ENCODE assay signal across 27 cellular contexts in the genomic region with DNA sequence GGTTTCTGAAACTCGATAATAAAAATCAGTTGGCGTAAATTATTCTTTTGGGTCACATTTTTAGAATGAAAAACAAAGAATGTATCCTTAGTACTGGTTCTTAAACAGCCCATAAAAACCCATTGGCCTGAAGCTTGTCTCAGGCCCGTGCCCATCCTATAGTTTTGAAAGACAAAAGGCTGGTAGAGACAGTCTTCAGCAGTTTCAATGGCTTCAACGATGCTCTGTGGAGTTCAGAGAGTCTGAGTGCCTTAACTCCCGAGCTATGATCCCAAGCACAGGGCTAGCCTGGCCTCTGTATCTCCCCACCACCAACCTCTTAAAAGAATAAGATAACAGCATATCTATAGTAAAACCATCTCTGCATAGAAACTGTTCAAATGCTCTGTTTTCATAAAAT.
"Had no signal": no experiment of that assay in that cellular context is flagged by ENCODE, and none has a peak within 500 bp of the region (broad histone marks: within the 10 kb centered on the region; RNA-seq: fewer than 3 reads in every experiment).

No MANE protein-coding gene starts in this region.

- H3K4me1 Mint-ChIP-seq: activated CD4-positive, alpha-beta T cell treated with anti-CD3 and anti-CD28 coated beads for 36 hours; activated CD4-positive, alpha-beta T cell treated with anti-CD3 and anti-CD28 coated beads, Interleukin-2, amount 10 ng/mL, durations not matched to agents 7 days and 5 days had no signal

- H3K4me3 ChIP-seq: adrenal gland, body of pancreas, breast epithelium had no signal

- H3K27me3 ChIP-seq: adrenal gland, body of pancreas, breast epithelium had no signal

- H3K9me3 Mint-ChIP-seq: activated T-helper 1 cell treated with anti-CD3 and anti-CD28 coated beads, Interleukin-12 subunit alpha, Interleukin-12 subunit beta, Interleukin-2, Interleukin-4 antibody, amounts not matched to agents 30 ng/mL and 10 ng/mL and 1 ng/mL, durations not matched to agents 14 hours and 24 hours and 36 hours had no signal

- H3K4me3 Mint-ChIP-seq: activated CD4-positive, alpha-beta T cell treated with anti-CD3 and anti-CD28 coated beads for 36 hours; activated CD4-positive, alpha-beta T cell treated with anti-CD3 and anti-CD28 coated beads, Interleukin-2, amount 10 ng/mL, durations not matched to agents 7 days and 5 days; activated CD8-positive, alpha-beta T cell treated with anti-CD3 and anti-CD28 coated beads, Interleukin-2, amount 10 ng/mL, durations not matched to agents 7 days and 5 days; activated naive CD4-positive, alpha-beta T cell treated with anti-CD3 and anti-CD28 coated beads for 36 hours; activated T-cell treated with anti-CD3 and anti-CD28 coated beads, Interleukin-2, amount 50 U/mL, for 4 hours; activated T-helper 1 cell treated with anti-CD3 and anti-CD28 coated beads, Interleukin-12 subunit alpha, Interleukin-12 subunit beta, Interleukin-2, Interleukin-4 antibody, amounts not matched to agents 30 ng/mL and 10 ng/mL and 1 ng/mL, durations not matched to agents 14 hours and 24 hours and 36 hours had no signal

- H3K36me3 Mint-ChIP-seq: activated naive CD4-positive, alpha-beta T cell treated with anti-CD3 and anti-CD28 coated beads, Interleukin-2, amount 50 U/mL, for 72 hours had no signal

- H3K27ac ChIP-seq: adrenal gland, body of pancreas, breast epithelium had no signal

- H3K36me3 ChIP-seq: adrenal gland, breast epithelium had no signal

- DNase-seq: activated CD4-positive, alpha-beta T cell treated with anti-CD3 and anti-CD28 coated beads for 36 hours; activated CD4-positive, alpha-beta T cell treated with anti-CD3 and anti-CD28 coated beads, Interleukin-2, amount 10 ng/mL, durations not matched to agents 7 days and 5 days; activated CD4-positive, alpha-beta T cell treated with anti-CD3 and anti-CD28 coated beads, Interleukin-2, amount 50 U/mL, for 48 hours; activated CD8-positive, alpha-beta memory T cell treated with anti-CD3 and anti-CD28 coated beads, Interleukin-2, amount 50 U/mL, for 4 hours; activated CD8-positive, alpha-beta T cell treated with anti-CD3 and anti-CD28 coated beads, Interleukin-2, amount 10 ng/mL, durations not matched to agents 7 days and 5 days; activated gamma-delta T cell treated with Interleukin-2 at 50 U/mL for 16 hours; activated naive CD4-positive, alpha-beta T cell treated with anti-CD3 and anti-CD28 coated beads for 36 hours; activated T-cell treated with anti-CD3 and anti-CD28 coated beads for 4 hours; activated T-cell treated with anti-CD3 and anti-CD28 coated beads, Interleukin-2, amount 50 U/mL, for 4 hours; adrenal gland; body of pancreas; NCI-H1092 treated with DMSO at 0.1 percent for 48 hours; NCI-H1417; NCI-H187 treated with DMSO at 0.1 percent for 48 hours; NCI-H2081; NCI-H2171 treated with DMSO at 0.1 percent for 48 hours; NCI-H2227 treated with DMSO at 0.1 percent for 48 hours; NCI-H446; NCI-H524; NCI-H69; NCI-H82; Right ventricle myocardium superior; T1000 had no signal

- H3K4me1 ChIP-seq: adrenal gland, body of pancreas, breast epithelium had no signal

- H3K9me3 ChIP-seq: body of pancreas, breast epithelium had no signal

- H3K27me3 Mint-ChIP-seq: activated CD4-positive, alpha-beta T cell treated with anti-CD3 and anti-CD28 coated beads for 36 hours; activated CD4-positive, alpha-beta T cell treated with anti-CD3 and anti-CD28 coated beads, Interleukin-2, amount 10 ng/mL, durations not matched to agents 7 days and 5 days had no signal

- H3K27ac Mint-ChIP-seq: activated CD4-positive, alpha-beta T cell treated with anti-CD3 and anti-CD28 coated beads for 36 hours; activated CD4-positive, alpha-beta T cell treated with anti-CD3 and anti-CD28 coated beads, Interleukin-2, amount 10 ng/mL, durations not matched to agents 7 days and 5 days; activated CD8-positive, alpha-beta T cell treated with anti-CD3 and anti-CD28 coated beads, Interleukin-2, amount 10 ng/mL, durations not matched to agents 7 days and 5 days; activated naive CD4-positive, alpha-beta T cell treated with anti-CD3 and anti-CD28 coated beads for 36 hours; activated naive CD4-positive, alpha-beta T cell treated with anti-CD3 and anti-CD28 coated beads, Interleukin-2, amount 50 U/mL, for 72 hours; activated T-helper 1 cell treated with anti-CD3 and anti-CD28 coated beads, Interleukin-12 subunit alpha, Interleukin-12 subunit beta, Interleukin-2, Interleukin-4 antibody, amounts not matched to agents 30 ng/mL and 10 ng/mL and 1 ng/mL, durations not matched to agents 14 hours and 24 hours and 36 hours had no signal

- ATAC-seq: activated CD4-positive, alpha-beta T cell treated with anti-CD3 and anti-CD28 coated beads for 36 hours; activated CD4-positive, CD25-positive, alpha-beta regulatory T cell treated with anti-CD3 and anti-CD28 coated beads, Interleukin-2, amount 50 U/mL, for 24 hours; activated CD8-positive, alpha-beta T cell treated with anti-CD3 and anti-CD28 coated beads, Interleukin-2, amount 10 ng/mL, durations not matched to agents 7 days and 5 days; activated naive CD4-positive, alpha-beta T cell treated with anti-CD3 and anti-CD28 coated beads, Interleukin-2, amount 50 U/mL, for 72 hours; activated T-cell treated with anti-CD3 and anti-CD28 coated beads, Interleukin-2, amount 50 U/mL, for 4 hours; body of pancreas had no signal
